Comparison of ENCODE assay signal across 24 cellular contexts in genomic region chr19:41083516-41083915, GRCh38. TPM values are rescaled to one million over a fixed set of nuclear protein-coding genes. Genes with fewer than 3 reads are reported as not detected.
"Had no signal": no experiment of that assay in that cellular context is flagged by ENCODE, and none has a peak within 500 bp of the region (broad histone marks: within the 10 kb centered on the region; RNA-seq: fewer than 3 reads in every experiment).

No MANE protein-coding gene starts in this region.

- H3K4me3 ChIP-seq: breast epithelium, gastrocnemius medialis, prostate gland, skin epidermis, tibial nerve had no signal

- DNase-seq: activated CD4-positive, alpha-beta T cell treated with anti-CD3 and anti-CD28 coated beads for 1 hour; activated CD8-positive, alpha-beta memory T cell treated with anti-CD3 and anti-CD28 coated beads for 24 hours; activated effector memory CD4-positive, alpha-beta T cell treated with anti-CD3 and anti-CD28 coated beads, Interleukin-2, amount 50 U/mL, for 16 hours; activated naive CD4-positive, alpha-beta T cell treated with anti-CD3 and anti-CD28 coated beads, Interleukin-2, amount 50 U/mL, for 16 hours; activated T-cell treated with anti-CD3 and anti-CD28 coated beads, Interleukin-2, amount 50 U/mL, for 72 hours; cerebellar nuclear complex; effector CD4-positive, alpha-beta T cell; gastrocnemius medialis; head of caudate nucleus; mesenchymal stem cell; naive thymus-derived CD8-positive, alpha-beta T cell; right cardiac atrium; stimulated activated naive CD8-positive, alpha-beta T cell treated with anti-CD3 and anti-CD28 coated beads, Interleukin-15, Interleukin-2, amounts not matched to agents 100 U/mL and 50 U/mL, for 24 hours had no signal

- H3K27ac ChIP-seq: breast epithelium, gastrocnemius medialis, prostate gland, skin epidermis, tibial nerve, VCaP had no signal

- H3K4me1 ChIP-seq: breast epithelium, gastrocnemius medialis, prostate gland, tibial nerve had no signal

- ATAC-seq: activated T-cell treated with anti-CD3 and anti-CD28 coated beads, Interleukin-2, amount 50 U/mL, for 72 hours; esophagus mucosa; gastrocnemius medialis; naive thymus-derived CD8-positive, alpha-beta T cell; right cardiac atrium; stimulated activated naive CD8-positive, alpha-beta T cell treated with anti-CD3 and anti-CD28 coated beads, Interleukin-15, Interleukin-2, amounts not matched to agents 100 U/mL and 50 U/mL, for 24 hours had no signal

- H3K9me3 ChIP-seq: breast epithelium, gastrocnemius medialis, prostate gland had no signal

- H3K36me3 ChIP-seq: breast epithelium, gastrocnemius medialis, prostate gland, tibial nerve had no signal

RNA-seq across cellular contexts. Expression of gene CYP2A13, which starts 4.7 kb away (rescaled TPM):
- total RNA-seq: activated T-cell treated with anti-CD3 and anti-CD28 coated beads, Interleukin-2, amount 50 U/mL, for 72 hours; astrocyte; breast epithelium; esophagus mucosa; gastrocnemius medialis; kidney epithelial cell; naive thymus-derived CD8-positive, alpha-beta T cell; osteocyte; prostate gland; right cardiac atrium; tibial nerve had no signal
- polyA plus RNA-seq: naive thymus-derived CD8-positive, alpha-beta T cell; right cardiac atrium had no signal

RNA-seq across cellular contexts. Expression of gene CYP2F1, which starts 30.7 kb away (rescaled TPM):
- total RNA-seq: activated T-cell treated with anti-CD3 and anti-CD28 coated beads, Interleukin-2, amount 50 U/mL, for 72 hours; astrocyte; breast epithelium; gastrocnemius medialis; kidney epithelial cell; liver; mucosa of gallbladder; naive thymus-derived CD8-positive, alpha-beta T cell; osteocyte; right cardiac atrium; tibial nerve had no signal
- polyA plus RNA-seq: liver, right cardiac atrium had no signal
